Comparison of ENCODE assay signal across 21 cellular contexts in genomic region chr16:50953266-50953665, GRCh38.
"Had no signal": no experiment of that assay in that cellular context is flagged by ENCODE, and none has a peak within 500 bp of the region (broad histone marks: within the 10 kb centered on the region; RNA-seq: fewer than 3 reads in every experiment).

No MANE protein-coding gene starts in this region.

- H3K9me3 ChIP-seq: esophagus muscularis mucosa, gastroesophageal sphincter, heart left ventricle, left lung, lower lobe of right lung, mucosa of descending colon had no signal

- DNase-seq: dermis blood vessel endothelial cell; dorsolateral prefrontal cortex; effector CD4-positive, alpha-beta T cell; effector memory CD4-positive, alpha-beta T cell; foreskin keratinocyte; heart left ventricle; hypothalamus; immature natural killer cell; islet precursor cell; kidney; left cardiac atrium; left lung; left ventricle myocardium superior; lower lobe of right lung; mesenchymal stem cell; mucosa of descending colon; naive B cell had no signal

- H3K27ac ChIP-seq: coronary artery, dorsolateral prefrontal cortex, esophagus muscularis mucosa, foreskin keratinocyte, gastroesophageal sphincter, heart left ventricle, hepatocyte, left lung, lower lobe of right lung had no signal

- H3K36me3 ChIP-seq: esophagus muscularis mucosa, gastroesophageal sphincter, heart left ventricle, left lung, lower lobe of right lung had no signal

- H3K4me1 ChIP-seq: esophagus muscularis mucosa, foreskin keratinocyte, gastroesophageal sphincter, heart left ventricle, left lung, lower lobe of right lung had no signal

- H3K4me3 ChIP-seq: coronary artery, dorsolateral prefrontal cortex, esophagus muscularis mucosa, gastroesophageal sphincter, heart left ventricle, hepatocyte, left lung, lower lobe of right lung, mucosa of descending colon had no signal

- H3K27me3 ChIP-seq: foreskin keratinocyte, hepatocyte had no signal
